In genomic region chr19:3544742-3545668, GRCh38 we compare ENCODE assay signal across 8 cellular contexts. TPM values are rescaled to one million over a fixed set of nuclear protein-coding genes. Genes with fewer than 3 reads are reported as not detected.
DNase-seq lines count a peak whose midpoint lies in the region; ATAC-seq lines count a peak whose summit lies in the region.

No MANE protein-coding gene starts in this region.

- H3K27me3 ChIP-seq in layer of hippocampus (ENCODE audit: control insufficient read depth, insufficient read depth, low read length), result no peaks in the 10 kb centered on the region

- DNase-seq in EL, result peak; percentile 58
- peak; percentile 55 for DNase-seq in M059J (ENCODE audit: low read depth)
- peak; percentile 90 for DNase-seq in activated CD4-positive, alpha-beta T cell treated with anti-CD3 and anti-CD28 coated beads for 36 hours
- peak in 56 of 61 donors; percentile 19 to 88 (median 74) for DNase-seq in caudate nucleus (lab: John Stamatoyannopoulos, UW)
- DNase-seq in stimulated activated CD4-positive, alpha-beta T cell treated with anti-CD3 and anti-CD28 coated beads, Interleukin-2, amount 100 ng/mL, for 48 hours, result peak; percentile 89
- no peak for DNase-seq in SW480 (ENCODE audit: low spot score)

- ATAC-seq in activated CD4-positive, alpha-beta T cell treated with anti-CD3 and anti-CD28 coated beads for 36 hours, result peak; percentile 84
- ATAC-seq in HG02970 (IDR thresholded peaks at IDR 0.05; ENCODE audit: low FRiP score, unreplicated experiment), result no peak

- no peaks in the 10 kb centered on the region for H3K9me3 Mint-ChIP-seq in activated CD4-positive, alpha-beta T cell treated with anti-CD3 and anti-CD28 coated beads for 36 hours (ENCODE audit: low read depth)

- intact Hi-C loops in activated CD4-positive, alpha-beta T cell treated with anti-CD3 and anti-CD28 coated beads for 36 hours (cut with DNase I, micrococcal nuclease), result loop anchor here (1.0 to 5.0 kb wide), 6 partner anchors 30 to 162 kb away; partner anchors contain the start of genes CACTIN (in 1 of the 2) and TJP3 (in 1 of the 2)

- no peaks in the 10 kb centered on the region for H3K27me3 Mint-ChIP-seq in activated CD4-positive, alpha-beta T cell treated with anti-CD3 and anti-CD28 coated beads for 36 hours

- peak overlapping the region; percentile 58 for H3K27ac Mint-ChIP-seq in activated CD4-positive, alpha-beta T cell treated with anti-CD3 and anti-CD28 coated beads for 36 hours

- peaks cover 12% of the 10 kb centered on the region for H3K36me3 Mint-ChIP-seq in activated CD4-positive, alpha-beta T cell treated with anti-CD3 and anti-CD28 coated beads for 36 hours (ENCODE audit: low read depth)

- H3K4me1 Mint-ChIP-seq in activated CD4-positive, alpha-beta T cell treated with anti-CD3 and anti-CD28 coated beads for 36 hours, result peaks cover 6% of the 10 kb centered on the region

- H3K27ac ChIP-seq in caudate nucleus (ENCODE audit: low read depth, low read length), result peak overlapping the region; percentile 76
- H3K27ac ChIP-seq in layer of hippocampus (ENCODE audit: low read depth, low read length), result peak overlapping the region; percentile 98

- CTCF ChIA-PET in activated CD4-positive, alpha-beta T cell treated with anti-CD3 and anti-CD28 coated beads for 36 hours (lab: Charles Lee), result interaction anchor here (0.6 to 2.6 kb wide), 14 partner anchors 8 to 1525 kb away, joined by 3 to 23 read pairs (median 3); no protein-coding TSS in a partner anchor

- POLR2A ChIA-PET in activated CD4-positive, alpha-beta T cell treated with anti-CD3 and anti-CD28 coated beads for 36 hours (lab: Charles Lee), result interaction anchor here (1.0 kb wide), 1 partner anchor 12 kb away, joined by 3 read pairs; no protein-coding TSS in a partner anchor

- H3K4me3 Mint-ChIP-seq in activated CD4-positive, alpha-beta T cell treated with anti-CD3 and anti-CD28 coated beads for 36 hours, result no peak overlapping the region

RNA-seq across cellular contexts. Expression of gene TEKTIP1, which starts 6.0 kb away (rescaled TPM):
- total RNA-seq in M059J (2014; rRNA removed; shearing (Covaris generic)), result not detected in 2 replicates
- 1 to 10 TPM; 1.4 to 2.5 TPM for total RNA-seq in activated CD4-positive, alpha-beta T cell treated with anti-CD3 and anti-CD28 coated beads for 36 hours

RNA-seq across cellular contexts. Expression of gene MFSD12, which starts 12.4 kb away (rescaled TPM):
- total RNA-seq in M059J (2014; rRNA removed; shearing (Covaris generic)), result 50.7 and 105 TPM in 2 replicates
- 10 to 100 TPM; 44.7 to 46.7 TPM for total RNA-seq in activated CD4-positive, alpha-beta T cell treated with anti-CD3 and anti-CD28 coated beads for 36 hours

RNA-seq across cellular contexts. Expression of gene HMG20B, which starts 27.7 kb away (rescaled TPM):
- total RNA-seq in M059J (2014; rRNA removed; shearing (Covaris generic)), result 112 and 151 TPM in 2 replicates
- total RNA-seq in activated CD4-positive, alpha-beta T cell treated with anti-CD3 and anti-CD28 coated beads for 36 hours, result 10 to 100 TPM; 59.5 to 62.5 TPM

RNA-seq across cellular contexts. Expression of gene FZR1, which starts 38.9 kb away (rescaled TPM):
- 35.7 and 56.5 TPM in 2 replicates for total RNA-seq in M059J (2014; rRNA removed; shearing (Covaris generic))
- total RNA-seq in activated CD4-positive, alpha-beta T cell treated with anti-CD3 and anti-CD28 coated beads for 36 hours, result 10 to 100 TPM; 40.8 to 50.7 TPM

RNA-seq across cellular contexts. Expression of gene GIPC3, which starts 40.3 kb away (rescaled TPM):
- total RNA-seq in M059J (2014; rRNA removed; shearing (Covaris generic)), result not detected in 2 replicates
- under 1 TPM; 0.48 to 0.51 TPM for total RNA-seq in activated CD4-positive, alpha-beta T cell treated with anti-CD3 and anti-CD28 coated beads for 36 hours
